Comparison of ENCODE assay signal across 10 cellular contexts in the genomic region with DNA sequence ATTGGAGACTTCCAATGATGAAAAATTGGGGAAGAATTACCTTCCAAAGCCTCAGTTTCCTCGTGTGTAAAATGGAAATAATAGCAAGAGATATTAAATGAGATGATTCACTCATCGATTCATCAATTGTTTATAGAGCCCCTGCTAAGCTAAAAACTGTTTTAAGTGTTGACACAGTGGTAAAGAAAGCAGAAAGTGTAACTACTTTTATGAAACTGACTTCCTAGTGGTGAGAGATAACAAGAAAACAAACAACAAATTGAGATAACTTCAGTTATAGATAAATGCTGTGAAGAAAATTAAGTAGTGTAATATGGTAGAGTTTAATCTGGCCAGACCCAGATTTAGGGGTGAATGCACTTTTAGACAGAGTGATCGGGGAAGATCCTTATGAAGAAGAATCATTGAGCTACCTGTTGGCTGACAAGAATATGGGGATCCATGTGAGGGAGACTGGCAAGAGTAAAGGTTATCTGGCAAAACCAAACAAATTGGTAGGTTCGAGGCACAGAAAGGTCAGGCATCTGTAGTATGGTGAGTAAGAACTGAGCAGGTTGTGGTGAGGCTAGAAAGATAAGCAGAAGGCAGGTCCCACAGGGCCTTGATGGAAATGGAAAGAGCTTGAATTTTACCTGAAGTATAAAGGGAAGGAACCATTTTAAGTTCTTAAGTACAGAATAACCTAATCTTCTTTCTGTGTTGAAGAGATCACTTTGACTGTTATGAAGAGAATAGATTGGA. TPM values are rescaled to one million over a fixed set of nuclear protein-coding genes. Genes with fewer than 3 reads are reported as not detected.
DNase-seq lines count a peak whose midpoint lies in the region; ATAC-seq and TF ChIP-seq lines count a peak whose summit lies in the region.
"Had no signal": no experiment of that assay in that cellular context is flagged by ENCODE, and none has a peak within 500 bp of the region (broad histone marks: within the 10 kb centered on the region; RNA-seq: fewer than 3 reads in every experiment).

No MANE protein-coding gene starts in this region.

- peaks cover 82% of the 10 kb centered on the region for H3K4me1 Mint-ChIP-seq in activated B cell treated with CpG ODN at 0.5 μM for 24 hours
- H3K4me1 Mint-ChIP-seq in stimulated activated memory B cell treated with anti-CD40 and anti-IgM and Interleukin-4, amounts not matched to agents 10 μg/mL and 1 μg/mL and 100 μg/mL, for 72 hours = peaks cover 61% of the 10 kb centered on the region

- TF ChIP-seq CTCF in activated B cell treated with CpG ODN at 0.5 μM for 24 hours (IDR thresholded peaks at IDR 0.05) = no peak

- no peaks in the 10 kb centered on the region for H3K27me3 Mint-ChIP-seq in activated B cell treated with CpG ODN at 0.5 μM for 24 hours
- no peaks in the 10 kb centered on the region for H3K27me3 Mint-ChIP-seq in stimulated activated memory B cell treated with anti-CD40 and anti-IgM and Interleukin-4, amounts not matched to agents 10 μg/mL and 1 μg/mL and 100 μg/mL, for 72 hours

- peak overlapping the region; percentile 46 for H3K4me3 Mint-ChIP-seq in activated B cell treated with CpG ODN at 0.5 μM for 24 hours
- H3K4me3 Mint-ChIP-seq in stimulated activated memory B cell treated with anti-CD40 and anti-IgM and Interleukin-4, amounts not matched to agents 10 μg/mL and 1 μg/mL and 100 μg/mL, for 72 hours = peak overlapping the region; percentile 61

- ATAC-seq in HG02981 (IDR thresholded peaks at IDR 0.05; ENCODE audit: unreplicated experiment) = peak; percentile 48
- ATAC-seq in activated B cell treated with CpG ODN at 0.5 μM for 24 hours (ENCODE audit: low read depth) = peak; percentile 56
- ATAC-seq in stimulated activated memory B cell treated with anti-CD40 and anti-IgM and Interleukin-4, amounts not matched to agents 10 μg/mL and 1 μg/mL and 100 μg/mL, for 72 hours = peak; percentile 90
- ATAC-seq in GM18873 (IDR thresholded peaks at IDR 0.05; ENCODE audit: low FRiP score, unreplicated experiment) = no peak
- ATAC-seq in GM21737 (IDR thresholded peaks at IDR 0.05; ENCODE audit: unreplicated experiment) = no peak

- intact Hi-C loops in activated B cell treated with CpG ODN at 0.5 μM for 24 hours (cut with micrococcal nuclease) = loop anchor here (2.0 kb wide), 1 partner anchor 51 kb away; no protein-coding TSS in a partner anchor

- H3K27ac Mint-ChIP-seq in activated B cell treated with CpG ODN at 0.5 μM for 24 hours = peak overlapping the region; percentile 77
- H3K27ac Mint-ChIP-seq in stimulated activated memory B cell treated with anti-CD40 and anti-IgM and Interleukin-4, amounts not matched to agents 10 μg/mL and 1 μg/mL and 100 μg/mL, for 72 hours = peak overlapping the region; percentile 82

- peaks cover 7% of the 10 kb centered on the region for H3K9me3 Mint-ChIP-seq in activated B cell treated with CpG ODN at 0.5 μM for 24 hours
- peaks cover 6% of the 10 kb centered on the region for H3K9me3 Mint-ChIP-seq in stimulated activated memory B cell treated with anti-CD40 and anti-IgM and Interleukin-4, amounts not matched to agents 10 μg/mL and 1 μg/mL and 100 μg/mL, for 72 hours

- peaks cover 55% of the 10 kb centered on the region for H3K36me3 Mint-ChIP-seq in activated B cell treated with CpG ODN at 0.5 μM for 24 hours (ENCODE audit: low read depth)
- peaks cover 48% of the 10 kb centered on the region for H3K36me3 Mint-ChIP-seq in stimulated activated memory B cell treated with anti-CD40 and anti-IgM and Interleukin-4, amounts not matched to agents 10 μg/mL and 1 μg/mL and 100 μg/mL, for 72 hours

- CTCF ChIA-PET in activated B cell treated with CpG ODN at 0.5 μM for 24 hours (lab: Charles Lee) = interaction anchor here (0.9 to 1.4 kb wide), 4 partner anchors 29 to 561 kb away, joined by 3 to 4 read pairs (median 3); no protein-coding TSS in a partner anchor

- POLR2A ChIA-PET in activated B cell treated with CpG ODN at 0.5 μM for 24 hours (lab: Charles Lee) = interaction anchor here (0.7 to 4.1 kb wide), 12 partner anchors 8 to 93 kb away, joined by 3 to 36 read pairs (median 7); a partner anchor contains a TSS

- peak; percentile 67 for DNase-seq in activated effector memory CD4-positive, alpha-beta T cell treated with anti-CD3 and anti-CD28 coated beads, Interleukin-2, amount 50 U/mL, for 16 hours
- DNase-seq in activated effector memory CD4-positive, alpha-beta T cell treated with Interleukin-2 at 50 U/mL for 16 hours = no peak
- no peak for DNase-seq in activated B cell treated with CpG ODN at 0.5 μM for 24 hours
- DNase-seq in SK-N-DZ (ENCODE audit: low spot score) = no peak
- DNase-seq: NCI-H2171 treated with DMSO at 0.1 percent for 48 hours, SJCRH30 had no signal

RNA-seq across cellular contexts. Expression of a gene that starts 10.9 kb away (rescaled TPM):
- total RNA-seq in activated B cell treated with CpG ODN at 0.5 μM for 24 hours = 426 and 506 TPM in 2 replicates
- polyA plus RNA-seq in SK-N-DZ (2014; cell fraction: cytosol; rRNA removed) = not detected in 2 replicates
- polyA plus RNA-seq in SK-N-DZ (2014; cell fraction: nucleus; rRNA removed) = 0.44 TPM in 1 of 2 replicates, not detected in the other
- total RNA-seq: SJCRH30 had no signal

Comparison
In these comparisons a context has a peak if more than half of its experiments do, and no peak if none do; other contexts are left out.
1. ATAC-seq: peak in HG02981 (single experiment), activated B cell treated with CpG ODN at 0.5 μM for 24 hours (single experiment) and stimulated activated memory B cell treated with anti-CD40 and anti-IgM and Interleukin-4, amounts not matched to agents 10 μg/mL and 1 μg/mL and 100 μg/mL, for 72 hours (single experiment); none in GM18873 (single experiment) and GM21737 (single experiment).